ENCODE assay signal across 33 cellular contexts in genomic region chr2:117055499-117056375, GRCh38.
"Had no signal": no experiment of that assay in that cellular context is flagged by ENCODE, and none has a peak within 500 bp of the region (broad histone marks: within the 10 kb centered on the region; RNA-seq: fewer than 3 reads in every experiment).

No MANE protein-coding gene starts in this region.

- H3K27ac Mint-ChIP-seq: activated CD4-positive, alpha-beta memory T cell treated with anti-CD3 and anti-CD28 coated beads for 36 hours; activated CD4-positive, alpha-beta T cell treated with anti-CD3 and anti-CD28 coated beads for 36 hours; activated CD4-positive, alpha-beta T cell treated with anti-CD3 and anti-CD28 coated beads, Interleukin-2, amount 10 ng/mL, durations not matched to agents 24 days and 14 days; activated CD8-positive, alpha-beta memory T cell treated with anti-CD3 and anti-CD28 coated beads, Interleukin-2, amount 10 ng/mL, durations not matched to agents 7 days and 5 days; activated CD8-positive, alpha-beta T cell treated with anti-CD3 and anti-CD28 coated beads, Interleukin-2, amount 10 ng/mL, durations not matched to agents 7 days and 5 days; activated naive CD4-positive, alpha-beta T cell treated with anti-CD3 and anti-CD28 coated beads, Interleukin-2, amount 10 ng/mL, durations not matched to agents 7 days and 5 days; activated naive CD4-positive, alpha-beta T cell treated with anti-CD3 and anti-CD28 coated beads, Interleukin-2, amount 50 U/mL, for 72 hours; activated naive CD8-positive, alpha-beta T cell treated with anti-CD3 and anti-CD28 coated beads, Interleukin-2, amount 10 ng/mL, durations not matched to agents 7 days and 5 days; activated T-helper 1 cell treated with anti-CD3 and anti-CD28 coated beads, Interleukin-12 subunit alpha, Interleukin-12 subunit beta, Interleukin-2, Interleukin-4 antibody, amounts not matched to agents 30 ng/mL and 10 ng/mL and 1 ng/mL, durations not matched to agents 14 hours and 24 hours and 36 hours; activated T-helper 2 cell treated with anti-CD3 and anti-CD28 coated beads, Interferon-gamma antibody, Interleukin-2, Interleukin-4, amounts not matched to agents 10 μg/mL and 5 μg/mL and 100 μg/mL, durations not matched to agents 14 hours and 24 hours and 36 hours; dendritic cell treated with granulocyte-macrophage colony-stimulating factor and Interleukin-4, amounts not matched to agents 40 ng/mL and 50 ng/mL, for 4 days; endodermal cell; T-helper 17 cell; T-helper 2 cell treated with Interferon-gamma antibody and Interleukin-4, amounts not matched to agents 5 μg/mL and 100 μg/mL, for 36 hours had no signal

- H3K4me3 Mint-ChIP-seq: activated CD4-positive, alpha-beta memory T cell treated with anti-CD3 and anti-CD28 coated beads for 36 hours; activated CD4-positive, alpha-beta T cell treated with anti-CD3 and anti-CD28 coated beads for 36 hours; activated CD4-positive, alpha-beta T cell treated with anti-CD3 and anti-CD28 coated beads, Interleukin-2, amount 10 ng/mL, durations not matched to agents 24 days and 14 days; activated CD8-positive, alpha-beta memory T cell treated with anti-CD3 and anti-CD28 coated beads, Interleukin-2, amount 10 ng/mL, durations not matched to agents 7 days and 5 days; activated CD8-positive, alpha-beta T cell treated with anti-CD3 and anti-CD28 coated beads, Interleukin-2, amount 10 ng/mL, durations not matched to agents 7 days and 5 days; activated naive CD4-positive, alpha-beta T cell treated with anti-CD3 and anti-CD28 coated beads, Interleukin-2, amount 10 ng/mL, durations not matched to agents 7 days and 5 days; activated naive CD8-positive, alpha-beta T cell treated with anti-CD3 and anti-CD28 coated beads, Interleukin-2, amount 10 ng/mL, durations not matched to agents 7 days and 5 days; activated T-helper 1 cell treated with anti-CD3 and anti-CD28 coated beads, Interleukin-12 subunit alpha, Interleukin-12 subunit beta, Interleukin-2, Interleukin-4 antibody, amounts not matched to agents 30 ng/mL and 10 ng/mL and 1 ng/mL, durations not matched to agents 14 hours and 24 hours and 36 hours; dendritic cell treated with granulocyte-macrophage colony-stimulating factor and Interleukin-4, amounts not matched to agents 40 ng/mL and 50 ng/mL, for 4 days; endodermal cell; T-helper 17 cell; T-helper 2 cell treated with Interferon-gamma antibody and Interleukin-4, amounts not matched to agents 5 μg/mL and 100 μg/mL, for 36 hours had no signal

- H3K4me1 ChIP-seq: body of pancreas had no signal

- H3K36me3 Mint-ChIP-seq: activated CD4-positive, alpha-beta memory T cell treated with anti-CD3 and anti-CD28 coated beads for 36 hours; activated CD8-positive, alpha-beta memory T cell treated with anti-CD3 and anti-CD28 coated beads, Interleukin-2, amount 10 ng/mL, durations not matched to agents 7 days and 5 days; activated naive CD4-positive, alpha-beta T cell treated with anti-CD3 and anti-CD28 coated beads, Interleukin-2, amount 10 ng/mL, durations not matched to agents 7 days and 5 days; activated naive CD8-positive, alpha-beta T cell treated with anti-CD3 and anti-CD28 coated beads, Interleukin-2, amount 10 ng/mL, durations not matched to agents 7 days and 5 days had no signal

- H3K9me3 ChIP-seq: body of pancreas had no signal

- H3K9me3 Mint-ChIP-seq: endodermal cell had no signal

- H3K4me1 Mint-ChIP-seq: activated CD4-positive, alpha-beta T cell treated with anti-CD3 and anti-CD28 coated beads for 36 hours; activated CD4-positive, alpha-beta T cell treated with anti-CD3 and anti-CD28 coated beads, Interleukin-2, amount 10 ng/mL, durations not matched to agents 24 days and 14 days; activated CD8-positive, alpha-beta memory T cell treated with anti-CD3 and anti-CD28 coated beads, Interleukin-2, amount 10 ng/mL, durations not matched to agents 7 days and 5 days; activated naive CD4-positive, alpha-beta T cell treated with anti-CD3 and anti-CD28 coated beads, Interleukin-2, amount 10 ng/mL, durations not matched to agents 7 days and 5 days; endodermal cell; T-helper 17 cell had no signal

- H3K27me3 Mint-ChIP-seq: activated CD4-positive, alpha-beta memory T cell treated with anti-CD3 and anti-CD28 coated beads for 36 hours; activated CD4-positive, alpha-beta T cell treated with anti-CD3 and anti-CD28 coated beads for 36 hours; activated CD4-positive, alpha-beta T cell treated with anti-CD3 and anti-CD28 coated beads, Interleukin-2, amount 10 ng/mL, durations not matched to agents 24 days and 14 days; activated CD8-positive, alpha-beta memory T cell treated with anti-CD3 and anti-CD28 coated beads, Interleukin-2, amount 10 ng/mL, durations not matched to agents 7 days and 5 days; activated naive CD4-positive, alpha-beta T cell treated with anti-CD3 and anti-CD28 coated beads, Interleukin-2, amount 10 ng/mL, durations not matched to agents 7 days and 5 days; activated naive CD8-positive, alpha-beta T cell treated with anti-CD3 and anti-CD28 coated beads, Interleukin-2, amount 10 ng/mL, durations not matched to agents 7 days and 5 days; dendritic cell treated with granulocyte-macrophage colony-stimulating factor and Interleukin-4, amounts not matched to agents 40 ng/mL and 50 ng/mL, for 4 days; T-helper 17 cell had no signal

- ATAC-seq: activated CD4-positive, alpha-beta T cell treated with anti-CD3 and anti-CD28 coated beads for 36 hours; activated CD8-positive, alpha-beta memory T cell treated with anti-CD3 and anti-CD28 coated beads, Interleukin-2, amount 10 ng/mL, durations not matched to agents 7 days and 5 days; activated CD8-positive, alpha-beta T cell treated with anti-CD3 and anti-CD28 coated beads, Interleukin-2, amount 10 ng/mL, durations not matched to agents 7 days and 5 days; activated naive CD4-positive, alpha-beta T cell treated with anti-CD3 and anti-CD28 coated beads, Interleukin-2, amount 50 U/mL, for 72 hours; body of pancreas; esophagus mucosa; T-helper 17 cell had no signal

- H3K27me3 ChIP-seq: body of pancreas, dorsolateral prefrontal cortex had no signal

- DNase-seq: activated CD4-positive, alpha-beta memory T cell treated with anti-CD3 and anti-CD28 coated beads for 36 hours; activated CD4-positive, alpha-beta T cell treated with anti-CD3 and anti-CD28 coated beads for 36 hours; activated CD4-positive, alpha-beta T cell treated with anti-CD3 and anti-CD28 coated beads, Interleukin-2, amount 10 ng/mL, durations not matched to agents 24 days and 14 days; activated CD4-positive, CD25-positive, alpha-beta regulatory T cell; activated CD4-positive, CD25-positive, alpha-beta regulatory T cell treated with anti-CD3 and anti-CD28 coated beads, Interleukin-2, amount 50 U/mL, for 72 hours; activated CD8-positive, alpha-beta memory T cell treated with anti-CD3 and anti-CD28 coated beads, Interleukin-2, amount 10 ng/mL, durations not matched to agents 7 days and 5 days; activated CD8-positive, alpha-beta memory T cell treated with anti-CD3 and anti-CD28 coated beads, Interleukin-2, amount 50 U/mL, for 4 hours; activated CD8-positive, alpha-beta T cell treated with anti-CD3 and anti-CD28 coated beads, Interleukin-2, amount 10 ng/mL, durations not matched to agents 7 days and 5 days; activated gamma-delta T cell; activated naive CD4-positive, alpha-beta T cell; activated naive CD4-positive, alpha-beta T cell treated with anti-CD3 and anti-CD28 coated beads, Interleukin-2, amount 10 ng/mL, durations not matched to agents 7 days and 5 days; activated naive CD8-positive, alpha-beta T cell treated with anti-CD3 and anti-CD28 coated beads, Interleukin-2, amount 10 ng/mL, durations not matched to agents 7 days and 5 days; activated T-cell treated with anti-CD3 and anti-CD28 coated beads, Interleukin-2, amount 50 U/mL, for 1 hour; activated T-cell treated with anti-CD3 and anti-CD28 coated beads, Interleukin-2, amount 50 U/mL, for 48 hours; body of pancreas; central memory CD4-positive, alpha-beta T cell; cerebellar nuclear complex; dorsolateral prefrontal cortex; effector memory CD4-positive, alpha-beta T cell; endodermal cell; foreskin fibroblast; head of caudate nucleus; hippocampal formation; T-helper 17 cell; T1000; WERI-Rb-1 had no signal

- H3K4me3 ChIP-seq: body of pancreas, coronary artery, dorsolateral prefrontal cortex had no signal

- H3K27ac ChIP-seq: body of pancreas, coronary artery, dorsolateral prefrontal cortex, WERI-Rb-1 had no signal

- H3K36me3 ChIP-seq: WERI-Rb-1 had no signal
